Comparison of ENCODE assay signal across 25 cellular contexts in the genomic region with DNA sequence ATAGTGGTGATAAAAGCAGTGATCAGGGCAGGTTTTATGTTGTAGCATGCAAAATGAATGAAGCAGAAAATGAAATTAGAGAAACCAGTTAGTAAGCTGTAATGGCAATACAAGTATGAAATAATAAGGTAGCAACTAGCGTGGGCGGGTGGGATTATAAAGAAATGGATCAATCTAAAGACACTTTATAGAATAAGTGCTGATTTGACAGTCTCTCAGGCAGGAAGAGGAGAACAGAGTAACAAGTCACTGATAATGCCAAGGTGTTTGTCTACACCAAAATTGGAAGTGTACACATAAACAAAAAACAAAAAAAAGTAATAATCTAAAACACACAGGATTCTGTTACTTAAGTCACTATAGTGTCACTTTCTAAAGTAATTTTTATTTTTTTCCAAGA. TPM values are rescaled to one million over a fixed set of nuclear protein-coding genes. Genes with fewer than 3 reads are reported as not detected.
DNase-seq lines count a peak whose midpoint lies in the region; ATAC-seq, FAIRE-seq and TF ChIP-seq lines count a peak whose summit lies in the region.
"Had no signal": no experiment of that assay in that cellular context is flagged by ENCODE, and none has a peak within 500 bp of the region (broad histone marks: within the 10 kb centered on the region; RNA-seq: fewer than 3 reads in every experiment).

No MANE protein-coding gene starts in this region.

- POLR2A ChIA-PET in A549 (lab: Yijun Ruan, JAX): no interaction called here

- TF ChIP-seq EP300 in A549 (IDR thresholded peaks at IDR 0.05): no peak

- H3K9me3 Mint-ChIP-seq in T-helper 1 cell treated with Interleukin-12 subunit alpha and Interleukin-12 subunit beta and Interleukin-4 antibody, amounts not matched to agents 30 μg/mL and 1 μg/mL, for 36 hours: no peaks in the 10 kb centered on the region
- H3K9me3 Mint-ChIP-seq: GM23338, H9, IgD-negative memory B cell had no signal

- H3K9me3 ChIP-seq in A549 (no peaks in the 10 kb centered on the region), T-helper 17 cell (ENCODE audit: control insufficient read depth, low read length, poor library complexity, severe bottlenecking) (no peaks in the 10 kb centered on the region), neutrophil (no peaks in the 10 kb centered on the region)
- H3K9me3 ChIP-seq: BE2C had no signal

- peaks cover 29% of the 10 kb centered on the region for H3K36me3 Mint-ChIP-seq in T-helper 1 cell treated with Interleukin-12 subunit alpha and Interleukin-12 subunit beta and Interleukin-4 antibody, amounts not matched to agents 30 μg/mL and 1 μg/mL, for 36 hours (ENCODE audit: low read depth)
- H3K36me3 Mint-ChIP-seq in T-helper 17 cell (ENCODE audit: low read depth): peaks cover 14% of the 10 kb centered on the region

- TF ChIP-seq POLR2A in A549 (IDR thresholded peaks at IDR 0.05; ENCODE audit: low read length): no peak

- no peak for DNase-seq in T-helper 1 cell
- no peak for DNase-seq in A549 (ENCODE audit: low read depth in 1 of 2, low spot score in 1 of 2)
- no peak for DNase-seq in T-helper 17 cell
- no peak for DNase-seq in SIG-M5 (lab: John Stamatoyannopoulos, UW)
- no peak for DNase-seq in NCI-H510A (lab: John Stamatoyannopoulos, UW)
- DNase-seq: ACHN, BE2C, Calu3, DMS153, H9, NCI-H1048, NCI-H1417, NCI-H1694, NCI-H2029 treated with DMSO at 0.1 percent for 48 hours, NCI-H446 treated with DMSO at 0.1 percent for 48 hours, NCI-H69, Right ventricle myocardium superior, RPMI8226 had no signal

- 90% methylated on average over 2 of the region's 2 CpGs for WGBS in A549 (ENCODE audit: missing lambda C conversion rate)

- no peak overlapping the region for H3K4me2 ChIP-seq in A549
- H3K4me2 ChIP-seq: GM23338 had no signal

- peaks cover 40% of the 10 kb centered on the region for H3K4me1 Mint-ChIP-seq in T-helper 1 cell treated with Interleukin-12 subunit alpha and Interleukin-12 subunit beta and Interleukin-4 antibody, amounts not matched to agents 30 μg/mL and 1 μg/mL, for 36 hours (ENCODE audit: low read depth)
- peaks cover 18% of the 10 kb centered on the region for H3K4me1 Mint-ChIP-seq in T-helper 17 cell
- H3K4me1 Mint-ChIP-seq: IgD-negative memory B cell had no signal

- no peaks in the 10 kb centered on the region for H3K36me3 ChIP-seq in neutrophil
- H3K36me3 ChIP-seq: BE2C had no signal

- H3K4me1 ChIP-seq in A549 (peaks cover 13% of the 10 kb centered on the region; the same call in 2 of the 3 replicates), neutrophil (ENCODE audit: control insufficient read depth in 1 of 2, insufficient read depth in 1 of 2, low read depth in 1 of 2, low read length in 1 of 2) (peaks cover 40 to 51% of the 10 kb centered on the region in 2 experiments)
- H3K4me1 ChIP-seq: BE2C had no signal

- ATAC-seq in A549 (no peak), T-helper 17 cell (no peak)
- ATAC-seq: GM23338 had no signal

- no peak for TF ChIP-seq CTCF in A549 (IDR thresholded peaks at IDR 0.05)
- no peak for TF ChIP-seq CTCF in neutrophil (IDR thresholded peaks at IDR 0.05)

- TF ChIP-seq RAD21 in A549 (conservative IDR thresholded peaks at IDR 0.05 in 1 of 2, IDR thresholded peaks at IDR 0.05 in 1 of 2): no peak

- H3K27ac ChIP-seq in A549 (no peak overlapping the region), neutrophil (peak overlapping the region; percentile 99)
- H3K27ac ChIP-seq: 22Rv1 had no signal

- CTCF ChIA-PET in A549 (lab: Yijun Ruan, JAX): interaction anchor here (1.2 kb wide), 1 partner anchor 107 kb away, joined by 3 read pairs; no protein-coding TSS in a partner anchor

- no peaks in the 10 kb centered on the region for H3K27me3 ChIP-seq in neutrophil
- H3K27me3 ChIP-seq: BE2C had no signal

- H3K27ac Mint-ChIP-seq in T-helper 1 cell treated with Interleukin-12 subunit alpha and Interleukin-12 subunit beta and Interleukin-4 antibody, amounts not matched to agents 30 μg/mL and 1 μg/mL, for 36 hours: peak overlapping the region; percentile 4
- H3K27ac Mint-ChIP-seq in T-helper 17 cell: peak overlapping the region; percentile 62
- H3K27ac Mint-ChIP-seq: GM23338, H9, IgD-negative memory B cell had no signal

- no peak for FAIRE-seq in A549 (lab: Jason Lieb, UNC)
- FAIRE-seq: GM18507 had no signal

- H3K4me3 ChIP-seq in A549: no peak overlapping the region
- H3K4me3 ChIP-seq in neutrophil (ENCODE audit: low read depth in 1 of 2, low read length in 1 of 2): no peak overlapping the region
- H3K4me3 ChIP-seq: GM23338 had no signal

- H3K4me3 Mint-ChIP-seq in T-helper 1 cell treated with Interleukin-12 subunit alpha and Interleukin-12 subunit beta and Interleukin-4 antibody, amounts not matched to agents 30 μg/mL and 1 μg/mL, for 36 hours: no peak overlapping the region
- no peak overlapping the region for H3K4me3 Mint-ChIP-seq in T-helper 17 cell
- H3K4me3 Mint-ChIP-seq: CD14-positive monocyte, GM23338, H9, IgD-negative memory B cell had no signal

- no peaks in the 10 kb centered on the region for H3K27me3 Mint-ChIP-seq in T-helper 1 cell treated with Interleukin-12 subunit alpha and Interleukin-12 subunit beta and Interleukin-4 antibody, amounts not matched to agents 30 μg/mL and 1 μg/mL, for 36 hours (ENCODE audit: low read depth)
- H3K27me3 Mint-ChIP-seq in T-helper 17 cell: no peaks in the 10 kb centered on the region
- H3K27me3 Mint-ChIP-seq: IgD-negative memory B cell had no signal

TF ChIP-seq in A549, 52 proteins besides CTCF, POLR2A, EP300 and RAD21:
- TF ChIP-seq CEBPB (IDR thresholded peaks at IDR 0.05): no peak
- TF ChIP-seq MAFK (IDR thresholded peaks at IDR 0.05; ENCODE audit: partially characterized antibody): peak; percentile 65

RNA-seq across cellular contexts. Expression of a gene that starts 51.0 kb away (rescaled TPM):
- 86.8 and 134 TPM in 2 replicates for polyA plus RNA-seq in A549 (2011; rRNA removed)
- polyA plus RNA-seq in A549 (2012; cell fraction: cytosol; rRNA removed): 207 and 256 TPM in 2 replicates
- 280 and 285 TPM in 2 replicates for polyA plus RNA-seq in A549 (2012; cell fraction: nucleus; rRNA removed)
- polyA plus RNA-seq in A549 (2017; fragmentation: RNase III; extraction: RNeasy Plus Mini Kit Qiagen cat#74134 plus additional on column Dnase treatment): 284 to 310 TPM (median 304 TPM) in 3 replicates
- polyA minus RNA-seq in A549 (2011; rRNA and poly(A)+ RNA removed): 92.8 and 115 TPM in 2 replicates
- 100 to 1,000 TPM; 334 to 345 TPM for total RNA-seq in T-helper 17 cell
